In genomic region chr18:60421356-60422118, GRCh38 we compare ENCODE assay signal across 24 cellular contexts. TPM values are rescaled to one million over a fixed set of nuclear protein-coding genes. Genes with fewer than 3 reads are reported as not detected.
DNase-seq lines count a peak whose midpoint lies in the region; ATAC-seq and TF ChIP-seq lines count a peak whose summit lies in the region.
"Had no signal": no experiment of that assay in that cellular context is flagged by ENCODE, and none has a peak within 500 bp of the region (broad histone marks: within the 10 kb centered on the region; RNA-seq: fewer than 3 reads in every experiment).

No MANE protein-coding gene starts in this region.

- H2AK5ac ChIP-seq in trophoblast cell (ENCODE audit: low read length), result no peak overlapping the region

- in situ Hi-C loops in GM23248 (cut with MboI), result loop anchor here (25.0 kb wide), 1 partner anchor 409 kb away; no protein-coding TSS in a partner anchor

- no peaks in the 10 kb centered on the region for H3F3A ChIP-seq in GM23248 (ENCODE audit: insufficient read depth)

- TF ChIP-seq CTCF in AG10803 (conservative IDR thresholded peaks at IDR 0.05; ENCODE audit: low read length) (no peak), psoas muscle (IDR thresholded peaks at IDR 0.05) (no peak)

- H3K27me3 ChIP-seq in GM23248 (replicated peaks; ENCODE audit: insufficient read depth) (no peaks in the 10 kb centered on the region), trophoblast cell (ENCODE audit: insufficient read depth, low read length) (no peaks in the 10 kb centered on the region), psoas muscle (ENCODE audit: insufficient read depth in 3 of 3, low read length in 2 of 3) (no peaks in the 10 kb centered on the region)
- H3K27me3 ChIP-seq: SJSA1 had no signal

- no peaks in the 10 kb centered on the region for H3K9me2 ChIP-seq in GM23248 (ENCODE audit: insufficient read depth)

- H3K4me3 ChIP-seq in AG10803 (ENCODE audit: low read length) (no peak overlapping the region; the same call in 1 of the 2 replicates), GM23248 (no peak overlapping the region), trophoblast cell (ENCODE audit: low read depth, low read length) (peak overlapping the region; percentile 48), psoas muscle (no peak overlapping the region)
- H3K4me3 ChIP-seq: SJSA1 had no signal

- H3K4me1 ChIP-seq in GM23248 (ENCODE audit: insufficient read depth) (peaks cover 5% of the 10 kb centered on the region; the same call in 1 of the 2 replicates), trophoblast cell (ENCODE audit: control insufficient read depth in 1 of 2, insufficient read depth in 2 of 2, low read length in 2 of 2) (no peaks in the 10 kb centered on the region), psoas muscle (no peaks in the 10 kb centered on the region)
- H3K4me1 ChIP-seq: Caco-2, SJSA1 had no signal

- no peak overlapping the region for H2BK120ac ChIP-seq in trophoblast cell (ENCODE audit: insufficient read depth, low read length, poor library complexity)

- H3K36me3 ChIP-seq in GM23248 (ENCODE audit: low read depth) (no peaks in the 10 kb centered on the region), trophoblast cell (ENCODE audit: control insufficient read depth in 1 of 2, insufficient read depth in 2 of 2, low read length in 2 of 2) (no peaks in the 10 kb centered on the region), psoas muscle (ENCODE audit: insufficient read depth in 1 of 2, low read depth in 1 of 2) (no peaks in the 10 kb centered on the region)
- H3K36me3 ChIP-seq: SJSA1 had no signal

- no peak overlapping the region for H3K23ac ChIP-seq in trophoblast cell (ENCODE audit: low read length)

- H3K18ac ChIP-seq in trophoblast cell (ENCODE audit: low read length), result no peak overlapping the region

- no peak overlapping the region for H4K8ac ChIP-seq in trophoblast cell (ENCODE audit: low read depth, low read length)

- H3K4me2 ChIP-seq in GM23248 (ENCODE audit: unreplicated experiment), result no peak overlapping the region
- no peak overlapping the region for H3K4me2 ChIP-seq in trophoblast cell (ENCODE audit: low read length)

- no peak overlapping the region for H4K91ac ChIP-seq in trophoblast cell (ENCODE audit: low read depth, low read length)

- DNase-seq in AG10803 (ENCODE audit: low read depth) (peak; percentile 83), GM23248 (peak; percentile 1), dedifferentiated amniotic fluid mesenchymal stem cell (ENCODE audit: extremely low spot score) (peak; percentile 19), trophoblast cell (no peak), psoas muscle (no peak), head of caudate nucleus (no peak)
- DNase-seq: 8988T; ACHN; C1 segment of cervical spinal cord; Caco-2; CD8-positive, alpha-beta T cell; GF-D8; GOT3; HCEC 1CT; KBM-7; MM.1S; NCI-H2029 treated with DMSO at 0.1 percent for 48 hours; NCI-H2227 treated with DMSO at 0.1 percent for 48 hours; NCI-H526 treated with DMSO at 0.1 percent for 48 hours; Right ventricle myocardium superior; RPMI8226 had no signal

- H3K27ac ChIP-seq in GM23248 (no peak overlapping the region), trophoblast cell (ENCODE audit: low read depth, low read length) (no peak overlapping the region), psoas muscle (no peak overlapping the region)
- H3K27ac ChIP-seq: SJSA1 had no signal

- H3K9ac ChIP-seq in GM23248 (no peak overlapping the region), trophoblast cell (ENCODE audit: low read length) (peak overlapping the region; percentile 33)

- no peaks in the 10 kb centered on the region for H4K20me1 ChIP-seq in GM23248 (ENCODE audit: insufficient read depth)

- H3K79me1 ChIP-seq in trophoblast cell (ENCODE audit: low read length), result no peaks in the 10 kb centered on the region

- 69 to 74% methylated on average over 14 to 21 of the region's 21 CpGs for WGBS in GM23248 (ENCODE audit: low coverage in 1 of 2, low lambda C conversion rate in 2 of 2, missing lambda C conversion rate in 2 of 2), 2 experiments
- WGBS in trophoblast cell (ENCODE audit: extremely low coverage, insufficient coverage, insufficient read length), result no CpG with 5 or more reads among the region's 21 CpGs
- 82 to 88% (median 86%) methylated on average over 21 of the region's 21 CpGs for WGBS in psoas muscle, 3 donors

- H2AFZ ChIP-seq in GM23248, result peak overlapping the region; percentile 1; the same call in 1 of the 2 replicates
- no peak overlapping the region for H2AFZ ChIP-seq in trophoblast cell (ENCODE audit: insufficient read depth, low read length, poor library complexity)

- H3K14ac ChIP-seq in trophoblast cell (ENCODE audit: low read length), result no peak overlapping the region

- H3K79me2 ChIP-seq in GM23248 (ENCODE audit: insufficient read depth), result no peaks in the 10 kb centered on the region
- no peaks in the 10 kb centered on the region for H3K79me2 ChIP-seq in trophoblast cell (ENCODE audit: control insufficient read depth, insufficient read depth, low read length, poor library complexity)

- no peak overlapping the region for H2BK5ac ChIP-seq in trophoblast cell (ENCODE audit: low read depth, low read length, poor library complexity)

- no peak overlapping the region for H2BK12ac ChIP-seq in trophoblast cell (ENCODE audit: low read length)

- H3K9me3 ChIP-seq in GM23248 (ENCODE audit: low read depth) (no peaks in the 10 kb centered on the region), trophoblast cell (ENCODE audit: insufficient read depth, low read depth, low read length) (peaks cover 1% of the 10 kb centered on the region), psoas muscle (no peaks in the 10 kb centered on the region)
- H3K9me3 ChIP-seq: Caco-2, SJSA1 had no signal

- no peak overlapping the region for H3K4ac ChIP-seq in trophoblast cell (ENCODE audit: low read depth, low read length)

- ATAC-seq in psoas muscle (no peak), HG03135 (IDR thresholded peaks at IDR 0.05; ENCODE audit: unreplicated experiment) (no peak)
- ATAC-seq: CD8-positive, alpha-beta T cell had no signal

- intact Hi-C loops in psoas muscle (cut with DNase I), result no loop called here
- intact Hi-C loops in head of caudate nucleus (cut with DNase I), result no loop called here

- no peak overlapping the region for H4K12ac ChIP-seq in trophoblast cell (ENCODE audit: low read depth, low read length)

RNA-seq across cellular contexts. Expression of gene MC4R, which starts 49.0 kb away (rescaled TPM):
- 0.32 TPM in 1 of 2 replicates, not detected in the other for total RNA-seq in GM23248 (2014; rRNA removed; shearing (Covaris generic))
- 0.14 and 0.33 TPM in 2 replicates for polyA plus RNA-seq in GM23248 (2016; fragmentation: Nextera tagmentation; extraction: Ambion mirVana)
- 0.03 TPM in 1 of 2 replicates, not detected in the other for polyA plus RNA-seq in trophoblast cell (2013)
- total RNA-seq in psoas muscle, result not detected
- not detected for polyA plus RNA-seq in psoas muscle
- total RNA-seq: Caco-2; CD8-positive, alpha-beta T cell; NCI-H460; Right ventricle myocardium superior; SJSA1 had no signal

Comparison
In these comparisons a context has a peak if more than half of its experiments do, and no peak if none do; other contexts are left out.
1. DNase-seq: peak in AG10803 (single experiment), GM23248 (single experiment) and dedifferentiated amniotic fluid mesenchymal stem cell (single experiment); none in trophoblast cell (0 of 2), psoas muscle (0 of 2) and head of caudate nucleus (0 of 42).